19 cellular contexts compared by ENCODE assay signal in genomic region chr7:37817219-37817618, GRCh38.
"Had no signal": no experiment of that assay in that cellular context is flagged by ENCODE, and none has a peak within 500 bp of the region (broad histone marks: within the 10 kb centered on the region; RNA-seq: fewer than 3 reads in every experiment).

No MANE protein-coding gene starts in this region.

- DNase-seq: activated B cell treated with CpG ODN at 0.5 μM for 24 hours; activated CD4-positive, alpha-beta T cell treated with anti-CD3 and anti-CD28 coated beads for 48 hours; activated CD8-positive, alpha-beta memory T cell treated with anti-CD3 and anti-CD28 coated beads, Interleukin-2, amount 50 U/mL, for 4 hours; activated CD8-positive, alpha-beta T cell treated with anti-CD3 and anti-CD28 coated beads, Interleukin-2, amount 10 ng/mL, durations not matched to agents 7 days and 5 days; activated effector memory CD4-positive, alpha-beta T cell treated with anti-CD3 and anti-CD28 coated beads, Interleukin-2, amount 50 U/mL, for 16 hours; activated T-cell treated with anti-CD3 and anti-CD28 coated beads, Interleukin-2, amount 50 U/mL, for 48 hours; caudate nucleus; heart right ventricle; mesendoderm; occipital lobe; stimulated activated CD4-positive, alpha-beta T cell treated with anti-CD3 and anti-CD28 coated beads, Interleukin-4, amount 100 ng/mL, for 1 hour; stimulated activated naive CD4-positive, alpha-beta T cell treated with Interleukin-2 at 50 U/mL for 16 hours; substantia nigra; transverse colon had no signal

- FAIRE-seq: colon, endometrium had no signal

- ATAC-seq: activated CD8-positive, alpha-beta T cell treated with anti-CD3 and anti-CD28 coated beads, Interleukin-2, amount 10 ng/mL, durations not matched to agents 7 days and 5 days; activated naive CD4-positive, alpha-beta T cell treated with anti-CD3 and anti-CD28 coated beads, Interleukin-2, amount 50 U/mL, for 72 hours; gastroesophageal sphincter; heart right ventricle had no signal

- H3K4me3 ChIP-seq: gastroesophageal sphincter, heart right ventricle, right atrium auricular region, transverse colon had no signal
